ENCODE assay signal across 19 cellular contexts in genomic region chr3:10178892-10179291, GRCh38. TPM values are rescaled to one million over a fixed set of nuclear protein-coding genes. Genes with fewer than 3 reads are reported as not detected.
DNase-seq lines count a peak whose midpoint lies in the region; ATAC-seq, FAIRE-seq and TF ChIP-seq lines count a peak whose summit lies in the region.
"Had no signal": no experiment of that assay in that cellular context is flagged by ENCODE, and none has a peak within 500 bp of the region (broad histone marks: within the 10 kb centered on the region; RNA-seq: fewer than 3 reads in every experiment).

No MANE protein-coding gene starts in this region.

- H3K4me2 ChIP-seq in HepG2 (ENCODE audit: low read depth, low read length): no peak overlapping the region
- no peak overlapping the region for H3K4me2 ChIP-seq in GM12878 (ENCODE audit: control insufficient read depth, insufficient read depth)
- H3K4me2 ChIP-seq: KMS-11 had no signal

- no peak for ATAC-seq in HepG2
- ATAC-seq in right lobe of liver: no peak
- no peak for ATAC-seq in GM12878
- no peak for ATAC-seq in HG03354 (IDR thresholded peaks at IDR 0.05; ENCODE audit: poor library complexity, severe bottlenecking, unreplicated experiment)

- TF ChIP-seq CTCF in HepG2 (CRISPR knock-in tag; IDR thresholded peaks at IDR 0.05) (no peak), right lobe of liver (IDR thresholded peaks at IDR 0.05) (no peak), GM12878 (IDR thresholded peaks at IDR 0.05 in 2 of 3, conservative IDR thresholded peaks at IDR 0.05 in 1 of 3; ENCODE audit: control insufficient read depth in 2 of 3, extremely low read depth in 1 of 3, insufficient read depth in 1 of 3, low read depth in 3 of 3, low read length in 3 of 3) (no peak), left ventricle myocardium inferior (IDR thresholded peaks at IDR 0.05; ENCODE audit: borderline replicate concordance) (no peak), tibial nerve (IDR thresholded peaks at IDR 0.05) (no peak)

- no peak overlapping the region for H2AFZ ChIP-seq in HepG2 (ENCODE audit: low read length)
- no peak overlapping the region for H2AFZ ChIP-seq in GM12878 (ENCODE audit: control insufficient read depth, low read depth, low read length)

- POLR2A ChIA-PET in HepG2 (lab: Yijun Ruan, JAX): no interaction called here
- POLR2A ChIA-PET in GM12878 (lab: Charles Lee): interaction anchor here (1.0 to 3.5 kb wide), 3 partner anchors 12 to 34 kb away, joined by 3 to 14 read pairs (median 7); no protein-coding TSS in a partner anchor

- no peak for TF ChIP-seq RAD21 in HepG2 (CRISPR knock-in tag; IDR thresholded peaks at IDR 0.05)
- no peak for TF ChIP-seq RAD21 in GM12878 (IDR thresholded peaks at IDR 0.05; ENCODE audit: insufficient read depth, low read depth, low read length)

- H3K9ac ChIP-seq in HepG2 (ENCODE audit: insufficient read depth, low read depth, low read length) (no peak overlapping the region), GM12878 (ENCODE audit: control insufficient read depth, insufficient read depth, low read length) (no peak overlapping the region)
- H3K9ac ChIP-seq: KMS-11 had no signal

- no peak for TF ChIP-seq EP300 in HepG2 (IDR thresholded peaks at IDR 0.05; ENCODE audit: low read depth in 2 of 2, low read length in 2 of 2)
- TF ChIP-seq EP300 in HepG2 (CRISPR knock-in tag; IDR thresholded peaks at IDR 0.05; ENCODE audit: borderline replicate concordance): no peak
- no peak for TF ChIP-seq EP300 in GM12878 (IDR thresholded peaks at IDR 0.05; ENCODE audit: borderline replicate concordance in 1 of 2, control insufficient read depth in 1 of 2, low read depth in 2 of 2, low read length in 2 of 2)
- TF ChIP-seq EP300 in tibial nerve (IDR thresholded peaks at IDR 0.05): no peak

- no peaks in the 10 kb centered on the region for H3K27me3 ChIP-seq in HepG2 (ENCODE audit: control insufficient read depth in 1 of 2, insufficient read depth in 2 of 2, low read length in 2 of 2)
- no peaks in the 10 kb centered on the region for H3K27me3 ChIP-seq in right lobe of liver
- no peaks in the 10 kb centered on the region for H3K27me3 ChIP-seq in GM12878 (replicated peaks in 1 of 2; ENCODE audit: control insufficient read depth in 2 of 2, insufficient read depth in 2 of 2, low read length in 1 of 2)
- no peaks in the 10 kb centered on the region for H3K27me3 ChIP-seq in left ventricle myocardium inferior (ENCODE audit: low read depth)
- no peaks in the 10 kb centered on the region for H3K27me3 ChIP-seq in tibial nerve
- H3K27me3 ChIP-seq: SJCRH30 had no signal

- CTCF ChIA-PET in HepG2 (lab: Yijun Ruan, JAX; ENCODE audit: low intra/inter-chr PET ratio, low total read pairs): no interaction called here
- CTCF ChIA-PET in GM12878 (lab: Yijun Ruan, JAX): interaction anchor here (0.6 to 2.6 kb wide), 4 partner anchors 13 to 288 kb away, joined by 3 to 6 read pairs (median 4); partner anchors contain the start of gene IRAK2

- H3K36me3 Mint-ChIP-seq in IgD-negative memory B cell: peaks cover 18% of the 10 kb centered on the region

- FAIRE-seq in HepG2 (lab: Jason Lieb, UNC): no peak
- FAIRE-seq in GM12878 (lab: Jason Lieb, UNC): peak; percentile 23
- FAIRE-seq: RCC 7860 had no signal

- H3K27me3 Mint-ChIP-seq in IgD-negative memory B cell: no peaks in the 10 kb centered on the region

- BruUV-seq in HepG2 (replicated peaks; lab: Mats Ljungman, UMichigan): TSS peak; percentile 27
- TSS peak; percentile 44 for BruUV-seq in GM12878 (replicated peaks; lab: Mats Ljungman, UMichigan)

- H3K4me3 Mint-ChIP-seq in IgD-negative memory B cell: no peak overlapping the region

- SMC1A ChIA-PET in GM12878 (lab: Charles Lee; ENCODE audit: uncharacterized antibody, unreplicated experiment): interaction anchor here (1.0 to 4.9 kb wide), 3 partner anchors 8 to 14 kb away, joined by 3 to 30 read pairs (median 4); no protein-coding TSS in a partner anchor

- RAD21 ChIA-PET in GM12878 (lab: Charles Lee; ENCODE audit: unreplicated experiment): interaction anchor here (0.7 to 3.4 kb wide), 3 partner anchors 13 to 40 kb away, joined by 4 to 12 read pairs (median 11); no protein-coding TSS in a partner anchor

- H3K79me2 ChIP-seq in HepG2 (ENCODE audit: insufficient read depth, low read length) (peaks cover 6% of the 10 kb centered on the region), GM12878 (ENCODE audit: control insufficient read depth, insufficient read depth, low read length) (no peaks in the 10 kb centered on the region)

- peaks cover 8% of the 10 kb centered on the region for H3K4me1 ChIP-seq in HepG2 (ENCODE audit: insufficient read depth, low read length)
- peaks cover 0 to 6% (median 3%) of the 10 kb centered on the region in 4 donors for H3K4me1 ChIP-seq in right lobe of liver
- peaks cover 17% of the 10 kb centered on the region for H3K4me1 ChIP-seq in GM12878 (ENCODE audit: control insufficient read depth, insufficient read depth, low read length)
- peaks cover 1% of the 10 kb centered on the region for H3K4me1 ChIP-seq in left ventricle myocardium inferior
- peaks cover 0 to 6% (median 0%) of the 10 kb centered on the region in 4 donors for H3K4me1 ChIP-seq in tibial nerve
- H3K4me1 ChIP-seq: SJCRH30 had no signal

- intact Hi-C loops in HepG2 (cut with micrococcal nuclease; ENCODE audit: unreplicated experiment) (no loop called here), right lobe of liver (cut with DNase I) (loop anchor here in 1 of 2 donors (10.0 kb wide), 1 partner anchor 46 kb away; no protein-coding TSS in a partner anchor), GM12878 (cut with micrococcal nuclease; ENCODE audit: unreplicated experiment) (no loop called here), left ventricle myocardium inferior (cut with micrococcal nuclease) (no loop called here)

- H3K4me3 ChIP-seq in HepG2 (replicated peaks in 1 of 3; ENCODE audit: insufficient read depth in 1 of 3, low read depth in 2 of 3, low read length in 3 of 3): no peak overlapping the region
- no peak overlapping the region for H3K4me3 ChIP-seq in right lobe of liver
- H3K4me3 ChIP-seq in GM12878: no peak overlapping the region
- no peak overlapping the region for H3K4me3 ChIP-seq in left ventricle myocardium inferior
- H3K4me3 ChIP-seq in tibial nerve: no peak overlapping the region
- H3K4me3 ChIP-seq: SJCRH30 had no signal

- in situ Hi-C loops in HepG2 (cut with HindIII; ENCODE audit: extremely low pct_ligation_motif_present, low pct_unique_long_range_greater_than_20kb) (no loop called here), GM12878 (cut with MboI) (no loop called here)

- H3K27ac ChIP-seq in HepG2 (ENCODE audit: extremely low read length, insufficient read depth, low read length) (no peak overlapping the region), right lobe of liver (no peak overlapping the region), GM12878 (ENCODE audit: control insufficient read depth, insufficient read depth) (no peak overlapping the region), left ventricle myocardium inferior (replicated peaks) (no peak overlapping the region), tibial nerve (no peak overlapping the region)
- H3K27ac ChIP-seq: KMS-11, SJCRH30 had no signal

- H3K27ac Mint-ChIP-seq in IgD-negative memory B cell: peak overlapping the region in 2 of 3 donors; percentile 10 to 67

- H3K9me3 ChIP-seq in HepG2 (ENCODE audit: low read length) (no peaks in the 10 kb centered on the region), right lobe of liver (no peaks in the 10 kb centered on the region), GM12878 (replicated peaks; ENCODE audit: control insufficient read depth, insufficient read depth, low read length) (no peaks in the 10 kb centered on the region), left ventricle myocardium inferior (replicated peaks) (no peaks in the 10 kb centered on the region), tibial nerve (no peaks in the 10 kb centered on the region)
- H3K9me3 ChIP-seq: SJCRH30 had no signal

- H3K36me3 ChIP-seq in HepG2 (replicated peaks in 1 of 2; ENCODE audit: control insufficient read depth in 1 of 2, insufficient read depth in 2 of 2, low read length in 2 of 2) (peaks cover 17 to 45% of the 10 kb centered on the region in 2 experiments; a peak in 4 of 5 replicates), right lobe of liver (peaks cover 0 to 17% (median 1%) of the 10 kb centered on the region in 4 donors), GM12878 (ENCODE audit: control insufficient read depth in 2 of 2, insufficient read depth in 2 of 2, low read length in 1 of 2) (no peaks in the 10 kb centered on the region), left ventricle myocardium inferior (no peaks in the 10 kb centered on the region), tibial nerve (peaks cover 0 to 39% (median 0%) of the 10 kb centered on the region in 3 donors)
- H3K36me3 ChIP-seq: SJCRH30 had no signal

- TF ChIP-seq POLR2A in HepG2 (IDR thresholded peaks at IDR 0.05; ENCODE audit: insufficient read depth in 1 of 2, low read depth in 2 of 2, low read length in 2 of 2) (no peak), right lobe of liver (IDR thresholded peaks at IDR 0.05) (no peak), GM12878 (IDR thresholded peaks at IDR 0.05; ENCODE audit: low read depth, low read length) (no peak), tibial nerve (IDR thresholded peaks at IDR 0.05) (no peak)

- peaks cover 17 to 23% (median 22%) of the 10 kb centered on the region in 3 donors for H3K4me1 Mint-ChIP-seq in IgD-negative memory B cell

- no peaks in the 10 kb centered on the region for H3K9me3 Mint-ChIP-seq in IgD-negative memory B cell

- no peaks in the 10 kb centered on the region for H4K20me1 ChIP-seq in HepG2 (ENCODE audit: insufficient read depth, low read length)
- H4K20me1 ChIP-seq in GM12878 (ENCODE audit: control insufficient read depth, insufficient read depth): no peaks in the 10 kb centered on the region

- no peak for DNase-seq in HepG2 (ENCODE audit: low spot score)
- no peak for DNase-seq in right lobe of liver
- DNase-seq in GM12878 (ENCODE audit: low read depth, low spot score): no peak
- DNase-seq in left ventricle myocardium inferior: no peak
- DNase-seq in tibial nerve (ENCODE audit: low spot score in 2 of 2): no peak
- DNase-seq: C1 segment of cervical spinal cord; H7; MV-4-11; NCI-H1105 treated with DMSO at 0.1 percent for 48 hours; NCI-H2029 treated with DMSO at 0.1 percent for 48 hours; NCI-H226; NCI-H524; NCI-H774; NK-92 treated with Interleukin-12 subunit alpha and Interleukin-12 subunit beta, amount 100 ng/mL, for 24 hours; SJCRH30 had no signal

RNA-seq across cellular contexts. Expression of gene IRAK2, which starts 14.2 kb away (rescaled TPM):
- total RNA-seq in HepG2 (2016; rRNA removed; fragmentation: Illumina TruSeq; extraction: Trizol) (13.1 and 15.3 TPM in 2 replicates), right lobe of liver (10 to 100 TPM in 3 of 6 experiments, 1 to 10 TPM in 3; 4.2 to 16.0 (median 8.4) TPM), GM12878 (2014; rRNA removed) (5.6 and 6.9 TPM in 2 replicates), GM12878 (2014; rRNA removed; fragmentation: Illumina TruSeq; extraction: Trizol) (4.0 and 4.2 TPM in 2 replicates), GM12878 (2021) (4.7 and 4.9 TPM in 2 replicates), left ventricle myocardium inferior (2.0 TPM), tibial nerve (10 to 100 TPM in 1 of 4 donors, 1 to 10 TPM in 3; 1.5 to 10.8 (median 4.7) TPM)
- total RNA-seq in HepG2 (2016; cell fraction: cytosol; rRNA removed; fragmentation: Illumina TruSeq; extraction: Trizol; ENCODE audit: low read depth): 1.5 and 1.7 TPM in 2 replicates
- 12.7 and 14.4 TPM in 2 replicates for total RNA-seq in HepG2 (2016; cell fraction: insoluble cytoplasmic fraction; rRNA removed; fragmentation: Illumina TruSeq; extraction: Trizol)
- 5.2 TPM in 2 replicates for total RNA-seq in HepG2 (2016; cell fraction: membrane; rRNA removed; fragmentation: Illumina TruSeq; extraction: Trizol)
- 8.0 and 8.2 TPM in 2 replicates for total RNA-seq in HepG2 (2016; cell fraction: nucleus; rRNA removed; fragmentation: Illumina TruSeq; extraction: Trizol)
- polyA plus RNA-seq in HepG2 (2011; rRNA removed) (23.3 and 27.9 TPM in 2 replicates), IgD-negative memory B cell (8.4 TPM), GM12878 (2011; rRNA removed) (2.6 and 3.4 TPM in 2 replicates), GM12878 (2014; fragmentation: Illumina TruSeq; extraction: Trizol) (3.9 and 4.8 TPM in 2 replicates), GM12878 (2014; fragmentation: Nextera tagmentation; extraction: Ambion mirVana) (under 1 TPM; 0.48 to 0.88 TPM), GM12878 (2014; rRNA removed) (5.0 and 5.7 TPM in 2 replicates), GM12878 (2016; fragmentation: Nextera tagmentation; extraction: Ambion mirVana) (1 to 10 TPM; 3.9 to 4.8 TPM)
- polyA plus RNA-seq in HepG2 (2011; cell fraction: cytosol; rRNA removed): 20.5 and 24.9 TPM in 2 replicates
- polyA plus RNA-seq in HepG2 (2011; cell fraction: nucleus; rRNA removed): 10.1 and 12.7 TPM in 2 replicates
- 12.4 and 13.3 TPM in 2 replicates for polyA plus RNA-seq in HepG2 (2012)
- 0.59 and 0.79 TPM in 2 replicates for polyA plus RNA-seq in HepG2 (2016; cell fraction: cytosol; fragmentation: Illumina TruSeq; extraction: Trizol; ENCODE audit: low read depth)
- 11.6 and 13.6 TPM in 2 replicates for polyA plus RNA-seq in HepG2 (2016; cell fraction: insoluble cytoplasmic fraction; fragmentation: Illumina TruSeq; extraction: Trizol; ENCODE audit: low read depth)
- polyA plus RNA-seq in HepG2 (2016; cell fraction: membrane; fragmentation: Illumina TruSeq; extraction: Trizol; ENCODE audit: low read depth): 1.8 and 2.2 TPM in 2 replicates
- polyA plus RNA-seq in HepG2 (2016; cell fraction: nucleus; fragmentation: Illumina TruSeq; extraction: Trizol; ENCODE audit: insufficient read depth, low read depth): 9.0 and 10.2 TPM in 2 replicates
- 11.7 and 37.7 TPM in 2 replicates for polyA minus RNA-seq in HepG2 (2011; rRNA and poly(A)+ RNA removed; ENCODE audit: low replicate concordance)
- polyA minus RNA-seq in HepG2 (2011; cell fraction: cytosol; rRNA and poly(A)+ RNA removed): 15.0 and 20.4 TPM in 2 replicates
- 9.5 and 12.4 TPM in 2 replicates for polyA minus RNA-seq in HepG2 (2011; cell fraction: nucleus; rRNA and poly(A)+ RNA removed)
- total RNA-seq in GM12878 (2013; cell fraction: nucleolus; rRNA removed): 15.3 and 17.6 TPM in 2 replicates
- 1.9 TPM for polyA plus RNA-seq in GM12878 (2011; ENCODE audit: low read depth)
- 3.4 and 4.3 TPM in 2 replicates for polyA plus RNA-seq in GM12878 (2011; cell fraction: cytosol; rRNA removed)
- polyA plus RNA-seq in GM12878 (2011; cell fraction: nucleus; rRNA removed): 1.6 and 1.9 TPM in 2 replicates
- 2.5 and 4.5 TPM in 2 replicates for polyA plus RNA-seq in GM12878 (2012)
- polyA minus RNA-seq in GM12878 (2011; rRNA and poly(A)+ RNA removed): 2.4 and 4.4 TPM in 2 replicates
- 1.1 and 1.6 TPM in 2 replicates for polyA minus RNA-seq in GM12878 (2011; cell fraction: cytosol; rRNA and poly(A)+ RNA removed)
- 0.85 and 1.3 TPM in 2 replicates for polyA minus RNA-seq in GM12878 (2011; cell fraction: nucleus; rRNA and poly(A)+ RNA removed)

RNA-seq across cellular contexts. Expression of gene VHL, which starts 37.3 kb away (rescaled TPM):
- total RNA-seq in HepG2 (2016; rRNA removed; fragmentation: Illumina TruSeq; extraction: Trizol) (51.7 and 64.4 TPM in 2 replicates), right lobe of liver (10 to 100 TPM; 15.5 to 25.2 (median 19.9) TPM), GM12878 (2014; rRNA removed) (45.9 and 55.7 TPM in 2 replicates), GM12878 (2014; rRNA removed; fragmentation: Illumina TruSeq; extraction: Trizol) (53.3 and 54.6 TPM in 2 replicates), GM12878 (2021) (48.1 and 49.6 TPM in 2 replicates), left ventricle myocardium inferior (11.5 TPM), tibial nerve (10 to 100 TPM; 24.0 to 45.9 (median 37.0) TPM)
- 9.3 and 10.4 TPM in 2 replicates for total RNA-seq in HepG2 (2016; cell fraction: cytosol; rRNA removed; fragmentation: Illumina TruSeq; extraction: Trizol; ENCODE audit: low read depth)
- total RNA-seq in HepG2 (2016; cell fraction: insoluble cytoplasmic fraction; rRNA removed; fragmentation: Illumina TruSeq; extraction: Trizol): 51.6 and 58.3 TPM in 2 replicates
- total RNA-seq in HepG2 (2016; cell fraction: membrane; rRNA removed; fragmentation: Illumina TruSeq; extraction: Trizol): 50.5 and 52.2 TPM in 2 replicates
- total RNA-seq in HepG2 (2016; cell fraction: nucleus; rRNA removed; fragmentation: Illumina TruSeq; extraction: Trizol): 34.3 and 34.9 TPM in 2 replicates
- polyA plus RNA-seq in HepG2 (2011; rRNA removed) (23.5 and 24.2 TPM in 2 replicates), IgD-negative memory B cell (47.3 TPM), GM12878 (2011; rRNA removed) (39.9 and 49.2 TPM in 2 replicates), GM12878 (2014; fragmentation: Illumina TruSeq; extraction: Trizol) (46.9 and 53.9 TPM in 2 replicates), GM12878 (2014; fragmentation: Nextera tagmentation; extraction: Ambion mirVana) (10 to 100 TPM; 12.0 to 12.2 TPM), GM12878 (2014; rRNA removed) (34.4 and 38.1 TPM in 2 replicates), GM12878 (2016; fragmentation: Nextera tagmentation; extraction: Ambion mirVana) (10 to 100 TPM; 19.9 to 23.9 TPM)
- 11.8 and 18.6 TPM in 2 replicates for polyA plus RNA-seq in HepG2 (2011; cell fraction: cytosol; rRNA removed)
- polyA plus RNA-seq in HepG2 (2011; cell fraction: nucleus; rRNA removed): 10.9 and 13.2 TPM in 2 replicates
- 40.2 and 41.2 TPM in 2 replicates for polyA plus RNA-seq in HepG2 (2012)
- 6.7 and 9.7 TPM in 2 replicates for polyA plus RNA-seq in HepG2 (2016; cell fraction: cytosol; fragmentation: Illumina TruSeq; extraction: Trizol; ENCODE audit: low read depth)
- polyA plus RNA-seq in HepG2 (2016; cell fraction: insoluble cytoplasmic fraction; fragmentation: Illumina TruSeq; extraction: Trizol; ENCODE audit: low read depth): 60.6 and 64.6 TPM in 2 replicates
- 33.5 and 35.8 TPM in 2 replicates for polyA plus RNA-seq in HepG2 (2016; cell fraction: membrane; fragmentation: Illumina TruSeq; extraction: Trizol; ENCODE audit: low read depth)
- polyA plus RNA-seq in HepG2 (2016; cell fraction: nucleus; fragmentation: Illumina TruSeq; extraction: Trizol; ENCODE audit: insufficient read depth, low read depth): 53.4 and 54.4 TPM in 2 replicates
- 22.0 and 26.6 TPM in 2 replicates for polyA minus RNA-seq in HepG2 (2011; rRNA and poly(A)+ RNA removed; ENCODE audit: low replicate concordance)
- polyA minus RNA-seq in HepG2 (2011; cell fraction: cytosol; rRNA and poly(A)+ RNA removed): 15.5 and 17.2 TPM in 2 replicates
- polyA minus RNA-seq in HepG2 (2011; cell fraction: nucleus; rRNA and poly(A)+ RNA removed): 13.1 and 13.4 TPM in 2 replicates
- total RNA-seq in GM12878 (2013; cell fraction: nucleolus; rRNA removed): 114 and 118 TPM in 2 replicates
- polyA plus RNA-seq in GM12878 (2011; ENCODE audit: low read depth): 26.8 TPM
- 21.6 and 26.0 TPM in 2 replicates for polyA plus RNA-seq in GM12878 (2011; cell fraction: cytosol; rRNA removed)
- 16.5 and 25.6 TPM in 2 replicates for polyA plus RNA-seq in GM12878 (2011; cell fraction: nucleus; rRNA removed)
- 37.1 and 43.4 TPM in 2 replicates for polyA plus RNA-seq in GM12878 (2012)
- polyA minus RNA-seq in GM12878 (2011; rRNA and poly(A)+ RNA removed): 38.2 and 41.1 TPM in 2 replicates
- polyA minus RNA-seq in GM12878 (2011; cell fraction: cytosol; rRNA and poly(A)+ RNA removed): 13.6 and 17.6 TPM in 2 replicates
- 6.4 and 13.1 TPM in 2 replicates for polyA minus RNA-seq in GM12878 (2011; cell fraction: nucleus; rRNA and poly(A)+ RNA removed)
